12 cellular contexts compared by ENCODE assay signal in the genomic region with DNA sequence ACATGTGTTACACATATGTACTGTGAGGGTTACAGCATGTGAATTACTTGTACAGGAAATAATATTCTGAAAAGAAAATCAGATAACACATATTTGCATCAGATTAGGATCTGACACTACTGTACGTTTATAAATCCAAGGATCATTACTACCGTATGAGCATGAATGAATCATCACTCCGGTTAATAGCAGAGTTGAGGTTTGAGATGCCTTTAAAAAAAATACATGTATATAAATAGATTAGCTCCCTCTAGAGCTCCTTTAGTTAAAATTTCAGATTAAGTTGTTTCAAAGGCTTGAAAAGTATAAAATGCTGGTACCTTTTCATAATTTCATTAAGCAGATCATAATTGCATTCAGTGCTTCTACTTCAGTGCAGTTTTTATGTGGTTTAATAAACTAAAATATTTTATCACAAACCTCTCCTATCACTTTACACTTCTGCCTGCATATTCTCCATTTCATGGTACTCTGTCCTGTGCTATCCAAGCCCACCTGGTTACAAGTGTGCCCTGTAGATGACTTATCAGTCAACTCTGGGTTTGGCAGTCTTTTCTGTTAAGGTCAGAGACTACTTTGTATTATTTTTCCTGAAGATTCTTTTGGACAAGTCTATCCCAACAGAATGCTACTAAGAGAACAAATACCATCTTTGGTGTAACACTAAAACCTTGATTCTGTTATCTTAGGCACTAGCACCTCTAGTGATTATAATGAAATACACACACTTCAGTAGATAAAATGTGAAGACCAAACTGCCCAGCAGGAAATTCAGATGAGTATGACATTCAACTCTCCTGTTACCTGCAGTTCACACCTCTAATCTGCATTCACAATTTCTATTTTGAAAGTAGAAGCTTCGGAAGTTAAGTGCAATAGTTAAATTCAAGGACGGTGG. TPM values are rescaled to one million over a fixed set of nuclear protein-coding genes. Genes with fewer than 3 reads are reported as not detected.
DNase-seq lines count a peak whose midpoint lies in the region; ATAC-seq, FAIRE-seq and TF ChIP-seq lines count a peak whose summit lies in the region.
"Had no signal": no experiment of that assay in that cellular context is flagged by ENCODE, and none has a peak within 500 bp of the region (broad histone marks: within the 10 kb centered on the region; RNA-seq: fewer than 3 reads in every experiment).

No MANE protein-coding gene starts in this region.

- peaks cover 0 to 2% (median 0%) of the 10 kb centered on the region in 4 donors for H3K9me3 ChIP-seq in pancreas

- no peaks in the 10 kb centered on the region for H3K4me1 ChIP-seq in pancreas

- no peak for FAIRE-seq in pancreas (lab: Jason Lieb, UNC)

- H3K36me3 ChIP-seq in pancreas, result no peaks in the 10 kb centered on the region

- intact Hi-C loops in pancreas (cut with DNase I), result loop anchor here in 2 of 3 donors (10.0 kb wide), 2 partner anchors 185 to 195 kb away; no protein-coding TSS in a partner anchor

- 60 to 64% methylated on average over 5 of the region's 5 CpGs for WGBS in pancreas, 2 donors

- DNase-seq in AG09319 (ENCODE audit: extremely low read depth, low read depth), result no peak
- DNase-seq in HS-27A (ENCODE audit: low read depth), result peak; percentile 24
- DNase-seq in astrocyte of the hippocampus (ENCODE audit: low read depth, low spot score), result peak; percentile 57
- peak; percentile 33 for DNase-seq in kidney glomerular epithelial cell (lab: John Stamatoyannopoulos, UW)
- no peak for DNase-seq in pancreas
- DNase-seq in GF-D8 (lab: John Stamatoyannopoulos, UW), result no peak
- DNase-seq: activated gamma-delta T cell treated with Interleukin-2 at 50 U/mL for 16 hours, NCI-H524 had no signal

- ATAC-seq in GM19023 (IDR thresholded peaks at IDR 0.05; ENCODE audit: unreplicated experiment) (no peak), pancreas (no peak), HG03039 (IDR thresholded peaks at IDR 0.05; ENCODE audit: unreplicated experiment) (no peak)
- ATAC-seq: stimulated activated memory B cell treated with anti-CD40 and anti-IgM and Interleukin-4, amounts not matched to agents 10 μg/mL and 1 μg/mL and 100 μg/mL, for 72 hours had no signal

- no peak overlapping the region for H3K27ac ChIP-seq in pancreas

- peak; percentile 3 for TF ChIP-seq CTCF in AG09319 (IDR thresholded peaks at IDR 0.05; ENCODE audit: low read depth, low read length)
- no peak for TF ChIP-seq CTCF in pancreas (IDR thresholded peaks at IDR 0.05)

- no peak overlapping the region for H3K4me3 ChIP-seq in pancreas
- H3K4me3 ChIP-seq: smooth muscle cell had no signal

- no peaks in the 10 kb centered on the region for H3K27me3 ChIP-seq in pancreas

RNA-seq across cellular contexts. Expression of a gene that starts 48.0 kb away (rescaled TPM):
- total RNA-seq in pancreas, result 1 to 10 TPM in 1 of 6 donors, under 1 TPM in 5; 0.38 to 1.2 (median 0.78) TPM
- under 1 TPM; 0.05 to 0.46 TPM for polyA plus RNA-seq in pancreas

Comparison
In these comparisons a context has a peak if more than half of its experiments do, and no peak if none do; other contexts are left out.
1. DNase-seq: peak in HS-27A (single experiment), astrocyte of the hippocampus (single experiment) and kidney glomerular epithelial cell (single experiment); none in AG09319 (single experiment), pancreas (0 of 6) and GF-D8 (single experiment).